Comparison of ENCODE assay signal across 10 cellular contexts in genomic region chr3:56919137-56919796, GRCh38.
DNase-seq lines count a peak whose midpoint lies in the region; ATAC-seq and TF ChIP-seq lines count a peak whose summit lies in the region.
"Had no signal": no experiment of that assay in that cellular context is flagged by ENCODE, and none has a peak within 500 bp of the region (broad histone marks: within the 10 kb centered on the region; RNA-seq: fewer than 3 reads in every experiment).

No MANE protein-coding gene starts in this region.

- H3K4me1 Mint-ChIP-seq in CD4-positive, alpha-beta T cell (ENCODE audit: low read depth), result peaks cover 89% of the 10 kb centered on the region
- H3K4me1 Mint-ChIP-seq in endodermal cell (peaks cover 36% of the 10 kb centered on the region), GM23338 (peaks cover 41% of the 10 kb centered on the region)

- H3K79me2 ChIP-seq in GM23338 (replicated peaks; ENCODE audit: insufficient read depth), result no peaks in the 10 kb centered on the region

- H3K27me3 ChIP-seq in CD4-positive, alpha-beta T cell (ENCODE audit: control insufficient read depth, insufficient read depth, low read length), result no peaks in the 10 kb centered on the region
- no peaks in the 10 kb centered on the region for H3K27me3 ChIP-seq in Panc1 (ENCODE audit: control insufficient read depth, insufficient read depth, low read length)
- H3K27me3 ChIP-seq in endodermal cell (ENCODE audit: control insufficient read depth, insufficient read depth, low read length, poor library complexity, severe bottlenecking), result no peaks in the 10 kb centered on the region
- H3K27me3 ChIP-seq in GM23338 (ENCODE audit: insufficient read depth), result no peaks in the 10 kb centered on the region
- H3K27me3 ChIP-seq in WERI-Rb-1 (ENCODE audit: insufficient read depth, low read depth, severe bottlenecking), result no peaks in the 10 kb centered on the region

- H3K9me2 ChIP-seq in GM23338 (ENCODE audit: insufficient read depth), result no peaks in the 10 kb centered on the region

- POLR2A ChIA-PET in CD4-positive, alpha-beta T cell (lab: Charles Lee), result interaction anchor here (1.0 to 5.5 kb wide), 2 partner anchors 119 to 120 kb away, joined by 3 to 91 read pairs; partner anchors contain the start of gene ARHGEF3
- POLR2A ChIA-PET in Panc1 (lab: Charles Lee), result no interaction called here

- no peak overlapping the region for H3K9ac ChIP-seq in endodermal cell (ENCODE audit: extremely low read depth, low read length, poor library complexity, severe bottlenecking)

- no peak overlapping the region for H2AFZ ChIP-seq in GM23338

- CTCF ChIA-PET in CD4-positive, alpha-beta T cell (lab: Charles Lee), result interaction anchor here (0.6 to 1.8 kb wide), 3 partner anchors 119 to 217 kb away, joined by 3 to 7 read pairs (median 4); no protein-coding TSS in a partner anchor
- CTCF ChIA-PET in Panc1 (lab: Charles Lee), result no interaction called here

- DNase-seq in CD4-positive, alpha-beta T cell, result no peak
- DNase-seq in COLO829 (ENCODE audit: low spot score) (peak; percentile 74), Panc1 (ENCODE audit: low read depth, low spot score) (no peak), endodermal cell (no peak), NK-92 (lab: John Stamatoyannopoulos, UW; ENCODE audit: unreplicated experiment) (no peak), GM23338 (ENCODE audit: low spot score) (no peak), WERI-Rb-1 (no peak)

- ATAC-seq in CD4-positive, alpha-beta T cell (ENCODE audit: poor library complexity), result no peak
- ATAC-seq in Panc1 (no peak), GM23338 (no peak)

- no TSS peak for BruUV-seq in Panc1 (replicated peaks; lab: Mats Ljungman, UMichigan)

- 87 to 97% methylated on average over 4 to 5 of the region's 5 CpGs for WGBS in endodermal cell (ENCODE audit: insufficient coverage in 1 of 2, insufficient read length in 1 of 2), 2 experiments

- no peaks in the 10 kb centered on the region for H3K36me3 ChIP-seq in Panc1 (ENCODE audit: control insufficient read depth, insufficient read depth, low read length)
- no peaks in the 10 kb centered on the region for H3K36me3 ChIP-seq in endodermal cell (ENCODE audit: control insufficient read depth, insufficient read depth, low read length)
- H3K36me3 ChIP-seq in GM23338 (ENCODE audit: insufficient read depth), result no peaks in the 10 kb centered on the region
- H3K36me3 ChIP-seq in WERI-Rb-1, result no peaks in the 10 kb centered on the region
- H3K36me3 ChIP-seq: prostate gland had no signal

- no peaks in the 10 kb centered on the region for H3F3A ChIP-seq in GM23338 (replicated peaks; ENCODE audit: low read depth)

- no peaks in the 10 kb centered on the region for H4K20me1 ChIP-seq in GM23338 (replicated peaks; ENCODE audit: insufficient read depth)

- in situ Hi-C loops in Panc1 (cut with HindIII; ENCODE audit: low pct_unique_long_range_greater_than_20kb, low sequenced_read_pairs), result no loop called here

- intact Hi-C loops in CD4-positive, alpha-beta T cell (cut with DNase I, micrococcal nuclease), result loop anchor here (2.0 to 5.0 kb wide), 6 partner anchors 26 to 237 kb away; partner anchors contain the start of genes ARHGEF3 (in 1 of the 2) and TASOR (in 1 of the 2)
- intact Hi-C loops in Panc1 (cut with micrococcal nuclease; ENCODE audit: unreplicated experiment), result no loop called here

- H3K36me3 Mint-ChIP-seq in CD4-positive, alpha-beta T cell (ENCODE audit: low read depth), result peaks cover 11% of the 10 kb centered on the region
- H3K36me3 Mint-ChIP-seq in endodermal cell (ENCODE audit: low read depth) (no peaks in the 10 kb centered on the region), GM23338 (ENCODE audit: low read depth) (no peaks in the 10 kb centered on the region)
- H3K36me3 Mint-ChIP-seq: mesothelial cell of epicardium had no signal

- H3K4me1 ChIP-seq in Panc1 (ENCODE audit: control insufficient read depth, insufficient read depth, low read length), result no peaks in the 10 kb centered on the region
- peaks cover 2% of the 10 kb centered on the region for H3K4me1 ChIP-seq in endodermal cell (ENCODE audit: control insufficient read depth, insufficient read depth, low read length)
- peaks cover 28% of the 10 kb centered on the region for H3K4me1 ChIP-seq in GM23338 (ENCODE audit: insufficient read depth)

- no peak overlapping the region for H3K27ac ChIP-seq in CD4-positive, alpha-beta T cell (ENCODE audit: low read depth, low read length)
- H3K27ac ChIP-seq in Panc1 (ENCODE audit: low read length), result no peak overlapping the region
- H3K27ac ChIP-seq in endodermal cell (ENCODE audit: low read depth, low read length), result no peak overlapping the region
- H3K27ac ChIP-seq in GM23338 (ENCODE audit: low read depth), result no peak overlapping the region
- no peak overlapping the region for H3K27ac ChIP-seq in WERI-Rb-1
- H3K27ac ChIP-seq: epithelial cell of prostate, prostate gland had no signal

- no peak overlapping the region for H3K4me2 ChIP-seq in GM23338

- H3K27me3 Mint-ChIP-seq in CD4-positive, alpha-beta T cell, result no peaks in the 10 kb centered on the region
- no peaks in the 10 kb centered on the region for H3K27me3 Mint-ChIP-seq in endodermal cell (ENCODE audit: insufficient read depth)
- H3K27me3 Mint-ChIP-seq in GM23338 (ENCODE audit: insufficient read depth, low read depth, poor library complexity), result peaks cover 6% of the 10 kb centered on the region

- no peaks in the 10 kb centered on the region for H3K9me3 Mint-ChIP-seq in CD4-positive, alpha-beta T cell
- H3K9me3 Mint-ChIP-seq in endodermal cell, result no peaks in the 10 kb centered on the region
- no peaks in the 10 kb centered on the region for H3K9me3 Mint-ChIP-seq in GM23338
- H3K9me3 Mint-ChIP-seq: mesothelial cell of epicardium had no signal

- TF ChIP-seq CTCF in CD4-positive, alpha-beta T cell (IDR thresholded peaks at IDR 0.05), result no peak
- TF ChIP-seq CTCF in Panc1 (IDR thresholded peaks at IDR 0.05) (0 out of 2 replicates have a peak, but pooled peaks have one; percentile 10), endodermal cell (conservative IDR thresholded peaks at IDR 0.05) (peak; percentile 46), GM23338 (conservative IDR thresholded peaks at IDR 0.05; ENCODE audit: low read depth in 2 of 2) (peak in 1 of 2 experiments; percentile 19; a peak in 2 of 4 replicates), WERI-Rb-1 (IDR thresholded peaks at IDR 0.05; ENCODE audit: low read depth, low read length) (no peak)

- no peaks in the 10 kb centered on the region for H3K9me3 ChIP-seq in CD4-positive, alpha-beta T cell (ENCODE audit: control insufficient read depth, low read length)
- H3K9me3 ChIP-seq in Panc1 (ENCODE audit: control insufficient read depth, insufficient read depth, low read depth, low read length) (no peaks in the 10 kb centered on the region), endodermal cell (ENCODE audit: control insufficient read depth, low read length) (no peaks in the 10 kb centered on the region), WERI-Rb-1 (ENCODE audit: severe bottlenecking) (no peaks in the 10 kb centered on the region)
- H3K9me3 ChIP-seq: prostate gland had no signal

- H3K27ac Mint-ChIP-seq in CD4-positive, alpha-beta T cell, result peak overlapping the region; percentile 94
- H3K27ac Mint-ChIP-seq in endodermal cell (no peak overlapping the region), GM23338 (no peak overlapping the region)
- H3K27ac Mint-ChIP-seq: mesothelial cell of epicardium had no signal

- H3K4me3 ChIP-seq in Panc1 (ENCODE audit: low read depth in 2 of 2, low read length in 2 of 2) (no peak overlapping the region), endodermal cell (ENCODE audit: low read length) (no peak overlapping the region), GM23338 (no peak overlapping the region), WERI-Rb-1 (ENCODE audit: low read depth, low read length) (no peak overlapping the region)
- H3K4me3 ChIP-seq: prostate gland had no signal

- peak overlapping the region; percentile 92 for H3K4me3 Mint-ChIP-seq in CD4-positive, alpha-beta T cell
- no peak overlapping the region for H3K4me3 Mint-ChIP-seq in endodermal cell
- no peak overlapping the region for H3K4me3 Mint-ChIP-seq in GM23338
- H3K4me3 Mint-ChIP-seq: mesothelial cell of epicardium had no signal

TF ChIP-seq in GM23338, 12 proteins besides CTCF, POLR2A, EP300 and RAD21 (continues in another document):
- TF ChIP-seq EZH2phosphoT487 (IDR thresholded peaks at IDR 0.05; ENCODE audit: unreplicated experiment), result no peak
- no peak for TF ChIP-seq JUNB (IDR thresholded peaks at IDR 0.05; ENCODE audit: unreplicated experiment)
- no peak for TF ChIP-seq NANOG (IDR thresholded peaks at IDR 0.05; ENCODE audit: borderline replicate concordance)
- TF ChIP-seq STAT1 (IDR thresholded peaks at IDR 0.05; ENCODE audit: unreplicated experiment), result no peak
- TF ChIP-seq, protein P1, sequence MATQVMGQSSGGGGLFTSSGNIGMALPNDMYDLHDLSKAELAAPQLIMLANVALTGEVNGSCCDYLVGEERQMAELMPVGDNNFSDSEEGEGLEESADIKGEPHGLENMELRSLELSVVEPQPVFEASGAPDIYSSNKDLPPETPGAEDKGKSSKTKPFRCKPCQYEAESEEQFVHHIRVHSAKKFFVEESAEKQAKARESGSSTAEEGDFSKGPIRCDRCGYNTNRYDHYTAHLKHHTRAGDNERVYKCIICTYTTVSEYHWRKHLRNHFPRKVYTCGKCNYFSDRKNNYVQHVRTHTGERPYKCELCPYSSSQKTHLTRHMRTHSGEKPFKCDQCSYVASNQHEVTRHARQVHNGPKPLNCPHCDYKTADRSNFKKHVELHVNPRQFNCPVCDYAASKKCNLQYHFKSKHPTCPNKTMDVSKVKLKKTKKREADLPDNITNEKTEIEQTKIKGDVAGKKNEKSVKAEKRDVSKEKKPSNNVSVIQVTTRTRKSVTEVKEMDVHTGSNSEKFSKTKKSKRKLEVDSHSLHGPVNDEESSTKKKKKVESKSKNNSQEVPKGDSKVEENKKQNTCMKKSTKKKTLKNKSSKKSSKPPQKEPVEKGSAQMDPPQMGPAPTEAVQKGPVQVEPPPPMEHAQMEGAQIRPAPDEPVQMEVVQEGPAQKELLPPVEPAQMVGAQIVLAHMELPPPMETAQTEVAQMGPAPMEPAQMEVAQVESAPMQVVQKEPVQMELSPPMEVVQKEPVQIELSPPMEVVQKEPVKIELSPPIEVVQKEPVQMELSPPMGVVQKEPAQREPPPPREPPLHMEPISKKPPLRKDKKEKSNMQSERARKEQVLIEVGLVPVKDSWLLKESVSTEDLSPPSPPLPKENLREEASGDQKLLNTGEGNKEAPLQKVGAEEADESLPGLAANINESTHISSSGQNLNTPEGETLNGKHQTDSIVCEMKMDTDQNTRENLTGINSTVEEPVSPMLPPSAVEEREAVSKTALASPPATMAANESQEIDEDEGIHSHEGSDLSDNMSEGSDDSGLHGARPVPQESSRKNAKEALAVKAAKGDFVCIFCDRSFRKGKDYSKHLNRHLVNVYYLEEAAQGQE (IDR thresholded peaks at IDR 0.05; ENCODE audit: unreplicated experiment), result no peak

Comparison
In these comparisons a context has a peak if more than half of its experiments do, and no peak if none do; other contexts are left out.
1. CTCF ChIP-seq: peak in Panc1 (single experiment) and endodermal cell (single experiment); none in CD4-positive, alpha-beta T cell (single experiment) and WERI-Rb-1 (single experiment).